ENCODE assay signal across 8 cellular contexts in the genomic region with DNA sequence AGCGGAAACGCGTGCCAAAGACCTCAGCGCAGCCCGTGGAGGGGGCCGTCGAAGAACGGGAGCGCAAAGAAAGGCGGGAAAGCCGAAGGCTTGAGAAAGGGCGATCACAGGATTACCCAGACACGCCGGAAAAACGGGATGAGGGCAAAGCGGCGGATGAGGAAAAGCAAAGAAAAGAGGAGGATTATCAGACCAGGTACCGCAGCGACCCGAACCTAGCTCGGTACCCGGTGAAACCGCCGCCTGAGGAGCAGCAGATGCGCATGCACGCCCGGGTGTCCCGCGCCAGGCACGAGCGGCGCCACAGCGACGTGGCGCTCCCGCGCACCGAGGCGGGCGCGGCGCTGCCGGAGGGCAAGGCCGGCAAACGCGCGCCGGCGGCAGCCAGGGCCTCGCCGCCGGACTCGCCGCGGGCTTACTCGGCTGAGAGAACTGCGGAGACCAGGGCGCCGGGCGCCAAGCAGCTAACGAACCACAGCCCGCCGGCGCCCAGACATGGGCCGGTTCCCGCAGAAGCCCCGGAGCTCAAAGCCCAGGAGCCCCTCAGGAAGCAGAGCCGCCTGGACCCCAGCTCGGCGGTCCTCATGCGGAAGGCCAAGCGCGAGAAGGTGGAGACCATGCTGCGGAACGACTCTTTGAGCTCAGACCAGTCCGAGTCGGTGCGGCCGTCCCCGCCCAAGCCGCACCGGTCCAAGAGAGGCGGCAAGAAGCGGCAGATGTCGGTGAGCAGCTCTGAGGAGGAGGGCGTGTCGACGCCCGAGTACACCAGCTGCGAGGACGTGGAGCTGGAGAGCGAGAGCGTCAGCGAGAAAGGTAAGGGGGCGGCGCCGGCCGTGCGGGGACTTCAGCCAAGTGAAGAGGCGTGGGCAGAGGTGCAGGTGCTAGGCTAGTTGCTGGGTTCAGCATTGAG.
DNase-seq lines count a peak whose midpoint lies in the region; ATAC-seq and TF ChIP-seq lines count a peak whose summit lies in the region.

No MANE protein-coding gene starts in this region.

- no peaks in the 10 kb centered on the region for H3K9me3 ChIP-seq in body of pancreas

- no peak overlapping the region for H3K27ac Mint-ChIP-seq in activated CD4-positive, alpha-beta memory T cell treated with anti-CD3 and anti-CD28 coated beads for 36 hours

- H3K36me3 ChIP-seq in body of pancreas (replicated peaks in 1 of 2; ENCODE audit: insufficient read depth in 1 of 2, low read depth in 2 of 2) = no peaks in the 10 kb centered on the region

- intact Hi-C loops in body of pancreas (cut with DNase I) = no loop called here
- intact Hi-C loops in activated CD4-positive, alpha-beta memory T cell treated with anti-CD3 and anti-CD28 coated beads for 36 hours (cut with micrococcal nuclease) = no loop called here

- ATAC-seq in GM21576 (IDR thresholded peaks at IDR 0.05; ENCODE audit: unreplicated experiment) (peak; percentile 69), body of pancreas (peak; percentile 95), HG03139 (IDR thresholded peaks at IDR 0.05; ENCODE audit: unreplicated experiment) (no peak)
- peak; percentile 49 for ATAC-seq in stimulated activated naive CD8-positive, alpha-beta T cell treated with anti-CD3 and anti-CD28 coated beads, Interleukin-15, Interleukin-2, amounts not matched to agents 100 U/mL and 50 U/mL, for 24 hours

- POLR2A ChIA-PET in activated CD4-positive, alpha-beta memory T cell treated with anti-CD3 and anti-CD28 coated beads for 36 hours (lab: Charles Lee) = no interaction called here

- DNase-seq in GM12864 (ENCODE audit: low read depth) (no peak), NCI-H1092 (lab: John Stamatoyannopoulos, UW) (peak; percentile 13), body of pancreas (peak; percentile 85 to 92 (median 88)), iris pigment epithelial cell (ENCODE audit: low read depth) (peak; percentile 31)
- peak; percentile 3 for DNase-seq in stimulated activated naive CD8-positive, alpha-beta T cell treated with anti-CD3 and anti-CD28 coated beads, Interleukin-15, Interleukin-2, amounts not matched to agents 100 U/mL and 50 U/mL, for 24 hours
- no peak for DNase-seq in activated CD4-positive, alpha-beta memory T cell treated with anti-CD3 and anti-CD28 coated beads for 36 hours

- H3K27me3 Mint-ChIP-seq in activated CD4-positive, alpha-beta memory T cell treated with anti-CD3 and anti-CD28 coated beads for 36 hours = peaks cover 17% of the 10 kb centered on the region

- peak; percentile 67 to 94 (median 92) for TF ChIP-seq POLR2A in body of pancreas (IDR thresholded peaks at IDR 0.05)

- TF ChIP-seq CTCF in GM12864 (IDR thresholded peaks at IDR 0.05; ENCODE audit: low read depth, low read length, missing control alignments) (no peak), body of pancreas (IDR thresholded peaks at IDR 0.05) (no peak)

- H3K4me1 ChIP-seq in body of pancreas = peaks cover 17% of the 10 kb centered on the region

- H3K4me3 ChIP-seq in GM12864 (ENCODE audit: low read depth, low read length) (peak overlapping the region; percentile 27), body of pancreas (peak overlapping the region; percentile 42 to 76)

- H3K4me1 Mint-ChIP-seq in activated CD4-positive, alpha-beta memory T cell treated with anti-CD3 and anti-CD28 coated beads for 36 hours (ENCODE audit: low read depth) = peaks cover 7% of the 10 kb centered on the region

- H3K27me3 ChIP-seq in body of pancreas = no peaks in the 10 kb centered on the region

- CTCF ChIA-PET in activated CD4-positive, alpha-beta memory T cell treated with anti-CD3 and anti-CD28 coated beads for 36 hours (lab: Charles Lee) = no interaction called here

- no peak overlapping the region for H3K4me3 Mint-ChIP-seq in activated CD4-positive, alpha-beta memory T cell treated with anti-CD3 and anti-CD28 coated beads for 36 hours

- peaks cover 2% of the 10 kb centered on the region for H3K9me3 Mint-ChIP-seq in activated CD4-positive, alpha-beta memory T cell treated with anti-CD3 and anti-CD28 coated beads for 36 hours

- 2 to 3% methylated on average over 44 to 99 of the region's 100 CpGs for WGBS in body of pancreas, 2 donors

- H3K27ac ChIP-seq in body of pancreas = peak overlapping the region in 3 of 4 donors; percentile 90 to 93 (median 92)

- peaks cover 4% of the 10 kb centered on the region for H3K36me3 Mint-ChIP-seq in activated CD4-positive, alpha-beta memory T cell treated with anti-CD3 and anti-CD28 coated beads for 36 hours

Comparison
In these comparisons a context has a peak if more than half of its experiments do, and no peak if none do; other contexts are left out.
1. DNase-seq: peak in NCI-H1092 (single experiment), body of pancreas (4 of 4), iris pigment epithelial cell (single experiment) and stimulated activated naive CD8-positive, alpha-beta T cell treated with anti-CD3 and anti-CD28 coated beads, Interleukin-15, Interleukin-2, amounts not matched to agents 100 U/mL and 50 U/mL, for 24 hours (single experiment); none in GM12864 (single experiment) and activated CD4-positive, alpha-beta memory T cell treated with anti-CD3 and anti-CD28 coated beads for 36 hours (single experiment).